ENCODE assay signal across 9 cellular contexts in the genomic region with DNA sequence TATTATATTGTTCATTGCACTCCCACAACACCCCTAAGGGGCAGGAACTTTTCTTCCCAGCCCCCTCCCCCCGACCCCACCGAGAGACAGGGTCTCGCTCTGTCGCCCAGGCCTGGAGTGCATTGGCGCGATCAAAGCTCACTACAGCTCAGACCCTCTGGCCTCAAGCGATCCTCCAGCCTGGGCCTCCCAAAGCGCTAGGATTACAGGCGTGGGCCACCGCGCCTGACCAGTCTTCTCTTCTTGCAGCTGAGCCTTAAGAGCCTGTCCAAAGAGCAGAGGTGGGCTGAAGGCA. TPM values are rescaled to one million over a fixed set of nuclear protein-coding genes. Genes with fewer than 3 reads are reported as not detected.
DNase-seq lines count a peak whose midpoint lies in the region; ATAC-seq, FAIRE-seq and TF ChIP-seq lines count a peak whose summit lies in the region.
"Had no signal": no experiment of that assay in that cellular context is flagged by ENCODE, and none has a peak within 500 bp of the region (broad histone marks: within the 10 kb centered on the region; RNA-seq: fewer than 3 reads in every experiment).

No MANE protein-coding gene starts in this region.

- no peaks in the 10 kb centered on the region for H3K9me3 Mint-ChIP-seq in activated naive CD4-positive, alpha-beta T cell treated with anti-CD3 and anti-CD28 coated beads for 36 hours
- H3K9me3 Mint-ChIP-seq in activated naive CD4-positive, alpha-beta T cell treated with anti-CD3 and anti-CD28 coated beads, Interleukin-2, amount 50 U/mL, for 72 hours, result no peaks in the 10 kb centered on the region
- peaks cover 0 to 2% (median 0%) of the 10 kb centered on the region in 7 donors for H3K9me3 Mint-ChIP-seq in CD14-positive monocyte

- H3K4me1 ChIP-seq in testis, result peaks cover 19% of the 10 kb centered on the region
- H3K4me1 ChIP-seq in kidney (ENCODE audit: control insufficient read depth in 1 of 2, insufficient read depth in 1 of 2, low read depth in 1 of 2, low read length in 2 of 2), result peaks cover 20 to 21% of the 10 kb centered on the region in 2 donors

- H3K4me3 ChIP-seq in WI38 (ENCODE audit: low read depth, low read length), result peak overlapping the region; percentile 63
- peak overlapping the region; percentile 78 for H3K4me3 ChIP-seq in fibroblast of villous mesenchyme (ENCODE audit: low read depth, low read length)
- peak overlapping the region; percentile 80 to 81 for H3K4me3 ChIP-seq in testis
- H3K4me3 ChIP-seq in kidney (ENCODE audit: low read length in 2 of 2), result peak overlapping the region in 1 of 2 donors; percentile 39

- H3K36me3 ChIP-seq in testis (ENCODE audit: low read depth, missing control alignments) (no peaks in the 10 kb centered on the region), kidney (ENCODE audit: control insufficient read depth in 1 of 2, insufficient read depth in 2 of 2, low read length in 2 of 2) (peaks cover 0 to 14% of the 10 kb centered on the region in 2 donors)

- H3K27ac ChIP-seq in testis, result no peak overlapping the region
- no peak overlapping the region for H3K27ac ChIP-seq in kidney (ENCODE audit: low read depth in 2 of 2, low read length in 2 of 2)

- H3K9me3 ChIP-seq in testis (no peaks in the 10 kb centered on the region), kidney (ENCODE audit: control insufficient read depth in 1 of 2, low read length in 2 of 2) (no peaks in the 10 kb centered on the region)

- H3K36me3 Mint-ChIP-seq in activated naive CD4-positive, alpha-beta T cell treated with anti-CD3 and anti-CD28 coated beads for 36 hours (ENCODE audit: low read depth), result peaks cover 26% of the 10 kb centered on the region
- peaks cover 36 to 37% of the 10 kb centered on the region in 2 donors for H3K36me3 Mint-ChIP-seq in activated naive CD4-positive, alpha-beta T cell treated with anti-CD3 and anti-CD28 coated beads, Interleukin-2, amount 50 U/mL, for 72 hours
- peaks cover 0 to 3% of the 10 kb centered on the region in 2 donors for H3K36me3 Mint-ChIP-seq in CD14-positive monocyte

- intact Hi-C loops in activated naive CD4-positive, alpha-beta T cell treated with anti-CD3 and anti-CD28 coated beads for 36 hours (cut with micrococcal nuclease), result loop anchor here (1.0 kb wide), 1 partner anchor 366 kb away; a partner anchor contains a TSS
- intact Hi-C loops in testis (cut with DNase I; ENCODE audit: low total_unique reads), result loop anchor here (2.0 kb wide), 1 partner anchor 14 kb away; no protein-coding TSS in a partner anchor
- intact Hi-C loops in CD14-positive monocyte (cut with micrococcal nuclease), result loop anchor here (5.0 to 10.0 kb wide), 7 partner anchors 142 to 582 kb away; a partner anchor contains a TSS
- intact Hi-C loops in kidney (cut with DNase I), result no loop called here

- H3K27me3 ChIP-seq in testis, result no peaks in the 10 kb centered on the region

- CTCF ChIA-PET in activated naive CD4-positive, alpha-beta T cell treated with anti-CD3 and anti-CD28 coated beads for 36 hours (lab: Charles Lee), result interaction anchor here (0.7 kb wide), 1 partner anchor 15 kb away, joined by 4 read pairs; no protein-coding TSS in a partner anchor

- no peak for ATAC-seq in activated naive CD4-positive, alpha-beta T cell treated with anti-CD3 and anti-CD28 coated beads, Interleukin-2, amount 50 U/mL, for 72 hours
- ATAC-seq in GM19351 (IDR thresholded peaks at IDR 0.05; ENCODE audit: unreplicated experiment), result no peak

- H3K27ac Mint-ChIP-seq in activated naive CD4-positive, alpha-beta T cell treated with anti-CD3 and anti-CD28 coated beads for 36 hours, result no peak overlapping the region
- peak overlapping the region in 1 of 2 donors; percentile 89 for H3K27ac Mint-ChIP-seq in activated naive CD4-positive, alpha-beta T cell treated with anti-CD3 and anti-CD28 coated beads, Interleukin-2, amount 50 U/mL, for 72 hours
- no peak overlapping the region for H3K27ac Mint-ChIP-seq in CD14-positive monocyte

- peak overlapping the region; percentile 76 for H3K4me3 Mint-ChIP-seq in activated naive CD4-positive, alpha-beta T cell treated with anti-CD3 and anti-CD28 coated beads for 36 hours
- H3K4me3 Mint-ChIP-seq in CD14-positive monocyte, result no peak overlapping the region

- FAIRE-seq in kidney (lab: Jason Lieb, UNC), result no peak
- FAIRE-seq: D721Med had no signal

- no peaks in the 10 kb centered on the region for H3K27me3 Mint-ChIP-seq in activated naive CD4-positive, alpha-beta T cell treated with anti-CD3 and anti-CD28 coated beads for 36 hours (ENCODE audit: low read depth)
- no peaks in the 10 kb centered on the region for H3K27me3 Mint-ChIP-seq in CD14-positive monocyte (ENCODE audit: low read depth in 3 of 3)

- 21 to 34% methylated on average over 7 to 11 of the region's 11 CpGs for WGBS in testis, 2 donors

- no peak for TF ChIP-seq POLR2A in testis (IDR thresholded peaks at IDR 0.05)

- no peak for DNase-seq in activated naive CD4-positive, alpha-beta T cell treated with anti-CD3 and anti-CD28 coated beads for 36 hours
- DNase-seq in activated naive CD4-positive, alpha-beta T cell treated with anti-CD3 and anti-CD28 coated beads, Interleukin-2, amount 50 U/mL, for 72 hours (ENCODE audit: low spot score in 2 of 2), result no peak
- DNase-seq in fibroblast of villous mesenchyme (ENCODE audit: low read depth) (no peak), testis (no peak), CD14-positive monocyte (ENCODE audit: low spot score) (no peak), kidney (no peak)

- no peak overlapping the region for H3K9ac ChIP-seq in kidney (ENCODE audit: low read length in 2 of 2)

- TF ChIP-seq CTCF in WI38 (IDR thresholded peaks at IDR 0.05; ENCODE audit: low read depth, low read length), result no peak
- no peak for TF ChIP-seq CTCF in fibroblast of villous mesenchyme (IDR thresholded peaks at IDR 0.05; ENCODE audit: insufficient read depth, low read depth, low read length)
- no peak for TF ChIP-seq CTCF in testis (IDR thresholded peaks at IDR 0.05)
- no peak for TF ChIP-seq CTCF in CD14-positive monocyte (IDR thresholded peaks at IDR 0.05)
- no peak for TF ChIP-seq CTCF in kidney (IDR thresholded peaks at IDR 0.05; ENCODE audit: borderline replicate concordance, extremely low read depth, insufficient read depth)

- peaks cover 44% of the 10 kb centered on the region for H3K4me1 Mint-ChIP-seq in activated naive CD4-positive, alpha-beta T cell treated with anti-CD3 and anti-CD28 coated beads for 36 hours (ENCODE audit: low read depth)
- H3K4me1 Mint-ChIP-seq in CD14-positive monocyte, result peaks cover 31% of the 10 kb centered on the region

RNA-seq across cellular contexts. Expression of a gene that starts 0.3 kb away (rescaled TPM):
- total RNA-seq in activated naive CD4-positive, alpha-beta T cell treated with anti-CD3 and anti-CD28 coated beads for 36 hours, result 10 to 100 TPM; 58.2 to 64.0 TPM
- 10 to 100 TPM; 49.3 to 74.9 TPM for total RNA-seq in activated naive CD4-positive, alpha-beta T cell treated with anti-CD3 and anti-CD28 coated beads, Interleukin-2, amount 50 U/mL, for 72 hours
- total RNA-seq in fibroblast of villous mesenchyme (16.4 and 31.5 TPM in 2 replicates), testis (10 to 100 TPM; 80.2 to 81.5 TPM), kidney (24.9 TPM)
- polyA plus RNA-seq in testis (ENCODE audit: insufficient read depth, low read depth, low replicate concordance) (55.3 TPM), CD14-positive monocyte (1 to 10 TPM; 2.0 to 2.1 TPM), kidney (ENCODE audit: insufficient read depth, low read depth, low replicate concordance) (30.3 TPM)

RNA-seq across cellular contexts. Expression of a gene that starts 3.8 kb away (rescaled TPM):
- total RNA-seq in activated naive CD4-positive, alpha-beta T cell treated with anti-CD3 and anti-CD28 coated beads for 36 hours, result 10 to 100 TPM; 31.1 to 32.7 TPM
- 10 to 100 TPM; 32.7 to 33.9 TPM for total RNA-seq in activated naive CD4-positive, alpha-beta T cell treated with anti-CD3 and anti-CD28 coated beads, Interleukin-2, amount 50 U/mL, for 72 hours
- total RNA-seq in fibroblast of villous mesenchyme (13.2 and 16.0 TPM in 2 replicates), testis (10 to 100 TPM; 16.2 to 23.8 TPM), kidney (14.7 TPM)
- polyA plus RNA-seq in testis (ENCODE audit: insufficient read depth, low read depth, low replicate concordance) (16.6 TPM), CD14-positive monocyte (1 to 10 TPM; 3.7 to 4.5 TPM), kidney (ENCODE audit: insufficient read depth, low read depth, low replicate concordance) (18.8 TPM)

RNA-seq across cellular contexts. Expression of a gene that starts 19.3 kb away (rescaled TPM):
- 10 to 100 TPM; 11.0 to 11.8 TPM for total RNA-seq in activated naive CD4-positive, alpha-beta T cell treated with anti-CD3 and anti-CD28 coated beads for 36 hours
- total RNA-seq in activated naive CD4-positive, alpha-beta T cell treated with anti-CD3 and anti-CD28 coated beads, Interleukin-2, amount 50 U/mL, for 72 hours, result 10 to 100 TPM; 13.4 to 23.7 TPM
- total RNA-seq in fibroblast of villous mesenchyme (3.9 and 5.5 TPM in 2 replicates), testis (10 to 100 TPM; 61.6 to 96.8 TPM), kidney (56.8 TPM)
- polyA plus RNA-seq in testis (ENCODE audit: insufficient read depth, low read depth, low replicate concordance) (25.5 TPM), CD14-positive monocyte (1 to 10 TPM in 1 of 2 donors, under 1 TPM in 1; 0.14 to 1.9 TPM), kidney (ENCODE audit: insufficient read depth, low read depth, low replicate concordance) (13.8 TPM)

RNA-seq across cellular contexts. Expression of a gene that starts 44.7 kb away (rescaled TPM):
- 10 to 100 TPM; 11.0 to 11.5 TPM for total RNA-seq in activated naive CD4-positive, alpha-beta T cell treated with anti-CD3 and anti-CD28 coated beads for 36 hours
- total RNA-seq in activated naive CD4-positive, alpha-beta T cell treated with anti-CD3 and anti-CD28 coated beads, Interleukin-2, amount 50 U/mL, for 72 hours, result 10 to 100 TPM; 10.4 to 21.0 TPM
- total RNA-seq in fibroblast of villous mesenchyme (8.4 and 9.1 TPM in 2 replicates), testis (10 to 100 TPM; 49.5 to 53.1 TPM), kidney (16.1 TPM)
- polyA plus RNA-seq in testis (ENCODE audit: insufficient read depth, low read depth, low replicate concordance) (36.3 TPM), CD14-positive monocyte (1 to 10 TPM; 4.5 to 8.2 TPM), kidney (ENCODE audit: insufficient read depth, low read depth, low replicate concordance) (9.6 TPM)
